Comparison of ENCODE assay signal across 8 cellular contexts in the genomic region with DNA sequence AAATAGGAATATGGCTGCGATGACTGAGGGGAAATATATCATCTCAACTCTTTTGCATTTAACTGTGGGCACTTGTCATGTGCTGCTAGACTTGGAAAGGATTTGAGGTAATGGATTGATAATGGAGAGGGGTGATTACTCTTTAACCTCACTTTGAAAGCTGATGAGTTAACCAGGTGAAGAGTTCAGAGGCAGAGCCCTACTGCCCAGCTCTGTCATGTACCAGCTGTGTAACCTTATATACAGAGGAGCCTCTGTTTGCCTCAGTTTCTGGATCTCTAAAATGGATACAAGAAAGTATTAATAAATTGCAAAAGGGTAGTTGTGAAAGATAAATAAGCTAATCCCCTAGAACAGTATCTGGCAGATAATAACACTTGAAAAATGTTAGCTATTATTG.
"Had no signal": no experiment of that assay in that cellular context is flagged by ENCODE, and none has a peak within 500 bp of the region (broad histone marks: within the 10 kb centered on the region; RNA-seq: fewer than 3 reads in every experiment).

No MANE protein-coding gene starts in this region.

- H3K27ac ChIP-seq: GM23248 had no signal

- ATAC-seq: HCT116 had no signal

- DNase-seq: GM23248, GOT3, H7, HFFc6, KG1 had no signal

- H3K4me3 ChIP-seq: GM23248, HAP-1 had no signal

- FAIRE-seq: HTR-8/SVneo had no signal

- H3K4me1 ChIP-seq: HAP-1 had no signal

- H2AFZ ChIP-seq: GM23248 had no signal

- H3K9me3 ChIP-seq: HAP-1 had no signal

- H3K9ac ChIP-seq: GM23248 had no signal
